16 cellular contexts compared by ENCODE assay signal in the genomic region with DNA sequence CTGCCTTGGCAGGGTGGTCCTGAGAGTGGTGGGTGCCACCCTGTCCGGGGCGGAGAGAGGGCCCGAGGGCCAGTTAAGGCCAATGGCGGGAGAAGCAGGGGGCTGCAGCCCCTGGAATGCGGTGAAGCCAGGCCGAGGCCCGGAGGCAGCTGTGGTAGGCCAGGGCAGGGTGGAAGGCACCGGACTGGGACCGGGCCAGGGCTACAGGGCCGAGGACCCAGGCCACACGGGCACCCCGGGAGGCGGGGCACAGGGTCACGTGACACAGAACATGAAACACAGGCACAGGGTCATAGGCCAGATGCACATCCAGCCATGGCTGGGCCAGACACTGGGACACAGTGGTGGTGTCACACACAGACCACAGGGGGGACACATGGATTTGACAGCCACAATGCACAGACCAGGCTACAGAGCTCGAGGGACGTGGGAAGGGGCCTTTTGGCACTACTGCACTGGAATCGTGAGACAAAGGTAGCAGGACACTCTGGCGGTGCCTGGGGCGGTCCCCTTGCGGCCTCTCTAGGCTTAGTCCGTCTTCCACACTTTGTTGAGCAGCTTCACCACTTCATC. TPM values are rescaled to one million over a fixed set of nuclear protein-coding genes. Genes with fewer than 3 reads are reported as not detected.
A peak's percentile ranks its signal among the peaks of the same experiment; 100 is the strongest.
DNase-seq lines count a peak whose midpoint lies in the region; ATAC-seq, FAIRE-seq and TF ChIP-seq lines count a peak whose summit lies in the region.
"Had no signal": no experiment of that assay in that cellular context is flagged by ENCODE, and none has a peak within 500 bp of the region (broad histone marks: within the 10 kb centered on the region; RNA-seq: fewer than 3 reads in every experiment).

No MANE protein-coding gene starts in this region.

- no peak for FAIRE-seq in GM12891 (lab: Jason Lieb, UNC)
- no peak for FAIRE-seq in HepG2 (lab: Jason Lieb, UNC)
- FAIRE-seq: endothelial cell of umbilical vein had no signal

- peaks cover 65% of the 10 kb centered on the region for H3K4me1 ChIP-seq in HepG2 (ENCODE audit: insufficient read depth, low read length)

- in situ Hi-C loops in HepG2 (cut with HindIII; ENCODE audit: extremely low pct_ligation_motif_present, low pct_unique_long_range_greater_than_20kb): no loop called here

- intact Hi-C loops in HepG2 (cut with micrococcal nuclease; ENCODE audit: unreplicated experiment): loop anchor here (5.0 kb wide), 1 partner anchor 257 kb away; a partner anchor contains a TSS
- intact Hi-C loops in Right ventricle myocardium inferior (cut with DNase I): no loop called here

- TF ChIP-seq CTCF in 22Rv1 (IDR thresholded peaks at IDR 0.05) (no peak), VCaP (conservative IDR thresholded peaks at IDR 0.05) (no peak), HepG2 (CRISPR knock-in tag; IDR thresholded peaks at IDR 0.05) (no peak)

- H3K27me3 ChIP-seq in HepG2 (ENCODE audit: control insufficient read depth in 1 of 2, insufficient read depth in 2 of 2, low read length in 2 of 2): no peaks in the 10 kb centered on the region; a peak in 1 of 5 replicates
- H3K27me3 ChIP-seq: SJSA1 had no signal

- no peak; the same call in 1 of the 2 replicates for TF ChIP-seq POLR2A in GM12891 (IDR thresholded peaks at IDR 0.05; ENCODE audit: low read depth, low read length)
- no peak for TF ChIP-seq POLR2A in HepG2 (IDR thresholded peaks at IDR 0.05; ENCODE audit: insufficient read depth in 1 of 2, low read depth in 2 of 2, low read length in 2 of 2)

- H3K9ac ChIP-seq in HepG2 (ENCODE audit: insufficient read depth, low read depth, low read length): no peak overlapping the region

- no peak overlapping the region for H3K4me3 ChIP-seq in HepG2 (replicated peaks in 1 of 3; ENCODE audit: insufficient read depth in 1 of 3, low read depth in 2 of 3, low read length in 3 of 3)
- H3K4me3 ChIP-seq: SJSA1 had no signal

- CTCF ChIA-PET in HepG2 (lab: Yijun Ruan, JAX; ENCODE audit: low intra/inter-chr PET ratio, low total read pairs): no interaction called here

- H3K79me2 ChIP-seq in HepG2 (ENCODE audit: insufficient read depth, low read length): peaks cover 41% of the 10 kb centered on the region

- peaks cover 3 to 15% of the 10 kb centered on the region in 2 experiments; a peak in 3 of 5 replicates for H3K36me3 ChIP-seq in HepG2 (replicated peaks in 1 of 2; ENCODE audit: control insufficient read depth in 1 of 2, insufficient read depth in 2 of 2, low read length in 2 of 2)

- ATAC-seq in HepG2: no peak
- no peak for ATAC-seq in HG03460 (IDR thresholded peaks at IDR 0.05; ENCODE audit: unreplicated experiment)
- ATAC-seq in GM21515 (IDR thresholded peaks at IDR 0.05; ENCODE audit: unreplicated experiment): no peak
- ATAC-seq in GM18511 (IDR thresholded peaks at IDR 0.05; ENCODE audit: unreplicated experiment): no peak
- ATAC-seq in Right ventricle myocardium inferior: no peak

- H4K20me1 ChIP-seq in HepG2 (ENCODE audit: insufficient read depth, low read length): peaks cover 29% of the 10 kb centered on the region

- WGBS in HepG2 (ENCODE audit: low lambda C conversion rate): 87% methylated on average over 3 of the region's 21 CpGs

- DNase-seq in GM12891 (ENCODE audit: insufficient read length, low spot score): no peak
- DNase-seq in HepG2 (ENCODE audit: low spot score): no peak
- no peak for DNase-seq in Right ventricle myocardium inferior (ENCODE audit: missing footprints)
- DNase-seq: activated CD4-positive, alpha-beta T cell treated with anti-CD3 and anti-CD28 coated beads, Interleukin-2, amount 10 ng/mL, durations not matched to agents 7 days and 5 days; anterior cingulate cortex; C1 segment of cervical spinal cord; mammary epithelial cell; retina had no signal

- H3K4me2 ChIP-seq in HepG2 (ENCODE audit: low read depth, low read length): no peak overlapping the region; the same call in 1 of the 2 replicates

- H3K9me3 ChIP-seq in HepG2 (ENCODE audit: low read length): no peaks in the 10 kb centered on the region

- POLR2A ChIA-PET in HepG2 (lab: Yijun Ruan, JAX): no interaction called here

- H3K27ac ChIP-seq in 22Rv1: peak overlapping the region; percentile 93
- 0 out of 2 replicates have a peak overlapping the region, but pooled peaks have one; percentile 95 for H3K27ac ChIP-seq in VCaP
- H3K27ac ChIP-seq in HepG2 (ENCODE audit: extremely low read length, insufficient read depth, low read length): peak overlapping the region; percentile 80
- H3K27ac ChIP-seq: SJSA1 had no signal

- TF ChIP-seq RAD21 in HepG2 (CRISPR knock-in tag; IDR thresholded peaks at IDR 0.05): no peak

- H2AFZ ChIP-seq in HepG2 (ENCODE audit: low read length): no peak overlapping the region

- BruUV-seq in HepG2 (replicated peaks; lab: Mats Ljungman, UMichigan): no TSS peak

- TF ChIP-seq EP300 in HepG2 (IDR thresholded peaks at IDR 0.05; ENCODE audit: low read depth in 2 of 2, low read length in 2 of 2) (no peak), HepG2 (CRISPR knock-in tag; IDR thresholded peaks at IDR 0.05; ENCODE audit: borderline replicate concordance) (no peak)

RNA-seq across cellular contexts. Expression of a gene that starts 2.8 kb away (rescaled TPM):
- polyA plus RNA-seq in GM12891 (2012; ENCODE audit: low read depth, missing spikeins): 43.7 TPM
- 118 and 161 TPM in 2 replicates for total RNA-seq in HepG2 (2016; rRNA removed; fragmentation: Illumina TruSeq; extraction: Trizol)
- total RNA-seq in HepG2 (2016; cell fraction: cytosol; rRNA removed; fragmentation: Illumina TruSeq; extraction: Trizol; ENCODE audit: low read depth): 121 and 136 TPM in 2 replicates
- total RNA-seq in HepG2 (2016; cell fraction: insoluble cytoplasmic fraction; rRNA removed; fragmentation: Illumina TruSeq; extraction: Trizol): 107 and 161 TPM in 2 replicates
- 173 and 190 TPM in 2 replicates for total RNA-seq in HepG2 (2016; cell fraction: membrane; rRNA removed; fragmentation: Illumina TruSeq; extraction: Trizol)
- 74.9 and 92.0 TPM in 2 replicates for total RNA-seq in HepG2 (2016; cell fraction: nucleus; rRNA removed; fragmentation: Illumina TruSeq; extraction: Trizol)
- polyA plus RNA-seq in HepG2 (2011; rRNA removed): 49.4 and 57.3 TPM in 2 replicates
- polyA plus RNA-seq in HepG2 (2011; cell fraction: cytosol; rRNA removed): 57.0 and 78.3 TPM in 2 replicates
- 92.6 and 99.0 TPM in 2 replicates for polyA plus RNA-seq in HepG2 (2011; cell fraction: nucleus; rRNA removed)
- 71.1 and 74.4 TPM in 2 replicates for polyA plus RNA-seq in HepG2 (2012)
- polyA plus RNA-seq in HepG2 (2016; cell fraction: cytosol; fragmentation: Illumina TruSeq; extraction: Trizol; ENCODE audit: low read depth): 165 and 180 TPM in 2 replicates
- 116 and 155 TPM in 2 replicates for polyA plus RNA-seq in HepG2 (2016; cell fraction: insoluble cytoplasmic fraction; fragmentation: Illumina TruSeq; extraction: Trizol; ENCODE audit: low read depth)
- polyA plus RNA-seq in HepG2 (2016; cell fraction: membrane; fragmentation: Illumina TruSeq; extraction: Trizol; ENCODE audit: low read depth): 187 and 190 TPM in 2 replicates
- 160 and 164 TPM in 2 replicates for polyA plus RNA-seq in HepG2 (2016; cell fraction: nucleus; fragmentation: Illumina TruSeq; extraction: Trizol; ENCODE audit: insufficient read depth, low read depth)
- polyA minus RNA-seq in HepG2 (2011; rRNA and poly(A)+ RNA removed; ENCODE audit: low replicate concordance): 31.1 and 76.9 TPM in 2 replicates
- polyA minus RNA-seq in HepG2 (2011; cell fraction: cytosol; rRNA and poly(A)+ RNA removed): 45.0 and 48.0 TPM in 2 replicates
- polyA minus RNA-seq in HepG2 (2011; cell fraction: nucleus; rRNA and poly(A)+ RNA removed): 13.5 and 13.8 TPM in 2 replicates
- 28.7 TPM for total RNA-seq in Right ventricle myocardium inferior

RNA-seq across cellular contexts. Expression of a gene that starts 25.6 kb away (rescaled TPM):
- not detected for polyA plus RNA-seq in GM12891 (2012; ENCODE audit: low read depth, missing spikeins)
- not detected in 2 replicates for total RNA-seq in HepG2 (2016; rRNA removed; fragmentation: Illumina TruSeq; extraction: Trizol)
- total RNA-seq in HepG2 (2016; cell fraction: cytosol; rRNA removed; fragmentation: Illumina TruSeq; extraction: Trizol; ENCODE audit: low read depth): not detected in 2 replicates
- total RNA-seq in HepG2 (2016; cell fraction: insoluble cytoplasmic fraction; rRNA removed; fragmentation: Illumina TruSeq; extraction: Trizol): not detected in 2 replicates
- not detected in 2 replicates for total RNA-seq in HepG2 (2016; cell fraction: membrane; rRNA removed; fragmentation: Illumina TruSeq; extraction: Trizol)
- total RNA-seq in HepG2 (2016; cell fraction: nucleus; rRNA removed; fragmentation: Illumina TruSeq; extraction: Trizol): not detected in 2 replicates
- not detected in 2 replicates for polyA plus RNA-seq in HepG2 (2011; rRNA removed)
- not detected in 2 replicates for polyA plus RNA-seq in HepG2 (2011; cell fraction: cytosol; rRNA removed)
- not detected in 2 replicates for polyA plus RNA-seq in HepG2 (2011; cell fraction: nucleus; rRNA removed)
- not detected in 2 replicates for polyA plus RNA-seq in HepG2 (2012)
- polyA plus RNA-seq in HepG2 (2016; cell fraction: cytosol; fragmentation: Illumina TruSeq; extraction: Trizol; ENCODE audit: low read depth): not detected in 2 replicates
- polyA plus RNA-seq in HepG2 (2016; cell fraction: insoluble cytoplasmic fraction; fragmentation: Illumina TruSeq; extraction: Trizol; ENCODE audit: low read depth): not detected in 2 replicates
- not detected in 2 replicates for polyA plus RNA-seq in HepG2 (2016; cell fraction: membrane; fragmentation: Illumina TruSeq; extraction: Trizol; ENCODE audit: low read depth)
- polyA plus RNA-seq in HepG2 (2016; cell fraction: nucleus; fragmentation: Illumina TruSeq; extraction: Trizol; ENCODE audit: insufficient read depth, low read depth): not detected in 2 replicates
- polyA minus RNA-seq in HepG2 (2011; rRNA and poly(A)+ RNA removed; ENCODE audit: low replicate concordance): not detected in 2 replicates
- not detected in 2 replicates for polyA minus RNA-seq in HepG2 (2011; cell fraction: cytosol; rRNA and poly(A)+ RNA removed)
- polyA minus RNA-seq in HepG2 (2011; cell fraction: nucleus; rRNA and poly(A)+ RNA removed): not detected in 2 replicates
- total RNA-seq in Right ventricle myocardium inferior: not detected
- total RNA-seq: activated CD4-positive, alpha-beta T cell treated with anti-CD3 and anti-CD28 coated beads, Interleukin-2, amount 10 ng/mL, durations not matched to agents 7 days and 5 days; endothelial cell of umbilical vein; mammary epithelial cell; SJSA1 had no signal
- polyA plus RNA-seq: endothelial cell of umbilical vein, mammary epithelial cell, thymus had no signal

RNA-seq across cellular contexts. Expression of a gene that starts 31.2 kb away (rescaled TPM):
- 10.2 TPM for polyA plus RNA-seq in GM12891 (2012; ENCODE audit: low read depth, missing spikeins)
- total RNA-seq in HepG2 (2016; rRNA removed; fragmentation: Illumina TruSeq; extraction: Trizol) (7.6 and 8.9 TPM in 2 replicates), Right ventricle myocardium inferior (8.8 TPM)
- 1.4 and 1.9 TPM in 2 replicates for total RNA-seq in HepG2 (2016; cell fraction: cytosol; rRNA removed; fragmentation: Illumina TruSeq; extraction: Trizol; ENCODE audit: low read depth)
- 7.9 and 8.1 TPM in 2 replicates for total RNA-seq in HepG2 (2016; cell fraction: insoluble cytoplasmic fraction; rRNA removed; fragmentation: Illumina TruSeq; extraction: Trizol)
- total RNA-seq in HepG2 (2016; cell fraction: membrane; rRNA removed; fragmentation: Illumina TruSeq; extraction: Trizol): 4.1 and 4.3 TPM in 2 replicates
- total RNA-seq in HepG2 (2016; cell fraction: nucleus; rRNA removed; fragmentation: Illumina TruSeq; extraction: Trizol): 4.9 and 6.3 TPM in 2 replicates
- polyA plus RNA-seq in HepG2 (2011; rRNA removed): 7.7 and 9.4 TPM in 2 replicates
- 6.7 and 9.6 TPM in 2 replicates for polyA plus RNA-seq in HepG2 (2011; cell fraction: cytosol; rRNA removed)
- polyA plus RNA-seq in HepG2 (2011; cell fraction: nucleus; rRNA removed): 18.1 and 19.0 TPM in 2 replicates
- 6.1 and 7.0 TPM in 2 replicates for polyA plus RNA-seq in HepG2 (2012)
- polyA plus RNA-seq in HepG2 (2016; cell fraction: cytosol; fragmentation: Illumina TruSeq; extraction: Trizol; ENCODE audit: low read depth): 2.1 and 2.6 TPM in 2 replicates
- polyA plus RNA-seq in HepG2 (2016; cell fraction: insoluble cytoplasmic fraction; fragmentation: Illumina TruSeq; extraction: Trizol; ENCODE audit: low read depth): 9.6 and 10.8 TPM in 2 replicates
- 3.7 and 3.8 TPM in 2 replicates for polyA plus RNA-seq in HepG2 (2016; cell fraction: membrane; fragmentation: Illumina TruSeq; extraction: Trizol; ENCODE audit: low read depth)
- 17.9 and 18.0 TPM in 2 replicates for polyA plus RNA-seq in HepG2 (2016; cell fraction: nucleus; fragmentation: Illumina TruSeq; extraction: Trizol; ENCODE audit: insufficient read depth, low read depth)
- polyA minus RNA-seq in HepG2 (2011; rRNA and poly(A)+ RNA removed; ENCODE audit: low replicate concordance): 5.0 and 5.6 TPM in 2 replicates
- 3.7 and 4.4 TPM in 2 replicates for polyA minus RNA-seq in HepG2 (2011; cell fraction: cytosol; rRNA and poly(A)+ RNA removed)
- polyA minus RNA-seq in HepG2 (2011; cell fraction: nucleus; rRNA and poly(A)+ RNA removed): 4.8 and 6.2 TPM in 2 replicates

RNA-seq across cellular contexts. Expression of a gene that starts 44.6 kb away (rescaled TPM):
- polyA plus RNA-seq in GM12891 (2012; ENCODE audit: low read depth, missing spikeins): not detected
- total RNA-seq in HepG2 (2016; rRNA removed; fragmentation: Illumina TruSeq; extraction: Trizol) (not detected in 2 replicates), Right ventricle myocardium inferior (not detected)
- not detected in 2 replicates for total RNA-seq in HepG2 (2016; cell fraction: cytosol; rRNA removed; fragmentation: Illumina TruSeq; extraction: Trizol; ENCODE audit: low read depth)
- not detected in 2 replicates for total RNA-seq in HepG2 (2016; cell fraction: insoluble cytoplasmic fraction; rRNA removed; fragmentation: Illumina TruSeq; extraction: Trizol)
- not detected in 2 replicates for total RNA-seq in HepG2 (2016; cell fraction: membrane; rRNA removed; fragmentation: Illumina TruSeq; extraction: Trizol)
- not detected in 2 replicates for total RNA-seq in HepG2 (2016; cell fraction: nucleus; rRNA removed; fragmentation: Illumina TruSeq; extraction: Trizol)
- polyA plus RNA-seq in HepG2 (2011; rRNA removed): not detected in 2 replicates
- not detected in 2 replicates for polyA plus RNA-seq in HepG2 (2011; cell fraction: cytosol; rRNA removed)
- not detected in 2 replicates for polyA plus RNA-seq in HepG2 (2011; cell fraction: nucleus; rRNA removed)
- polyA plus RNA-seq in HepG2 (2012): not detected in 2 replicates
- not detected in 2 replicates for polyA plus RNA-seq in HepG2 (2016; cell fraction: cytosol; fragmentation: Illumina TruSeq; extraction: Trizol; ENCODE audit: low read depth)
- not detected in 2 replicates for polyA plus RNA-seq in HepG2 (2016; cell fraction: insoluble cytoplasmic fraction; fragmentation: Illumina TruSeq; extraction: Trizol; ENCODE audit: low read depth)
- not detected in 2 replicates for polyA plus RNA-seq in HepG2 (2016; cell fraction: membrane; fragmentation: Illumina TruSeq; extraction: Trizol; ENCODE audit: low read depth)
- not detected in 2 replicates for polyA plus RNA-seq in HepG2 (2016; cell fraction: nucleus; fragmentation: Illumina TruSeq; extraction: Trizol; ENCODE audit: insufficient read depth, low read depth)
- polyA minus RNA-seq in HepG2 (2011; rRNA and poly(A)+ RNA removed; ENCODE audit: low replicate concordance): not detected in 2 replicates
- polyA minus RNA-seq in HepG2 (2011; cell fraction: cytosol; rRNA and poly(A)+ RNA removed): not detected in 2 replicates
- polyA minus RNA-seq in HepG2 (2011; cell fraction: nucleus; rRNA and poly(A)+ RNA removed): not detected in 2 replicates
- total RNA-seq: activated CD4-positive, alpha-beta T cell treated with anti-CD3 and anti-CD28 coated beads, Interleukin-2, amount 10 ng/mL, durations not matched to agents 7 days and 5 days; endothelial cell of umbilical vein; SJSA1 had no signal
- polyA plus RNA-seq: endothelial cell of umbilical vein, mammary epithelial cell had no signal

RNA-seq across cellular contexts. Expression of a gene that starts 53.5 kb away (rescaled TPM):
- 9.9 TPM for polyA plus RNA-seq in GM12891 (2012; ENCODE audit: low read depth, missing spikeins)
- total RNA-seq in HepG2 (2016; rRNA removed; fragmentation: Illumina TruSeq; extraction: Trizol): 13.1 and 35.3 TPM in 2 replicates
- total RNA-seq in HepG2 (2016; cell fraction: cytosol; rRNA removed; fragmentation: Illumina TruSeq; extraction: Trizol; ENCODE audit: low read depth): 3.2 and 3.3 TPM in 2 replicates
- total RNA-seq in HepG2 (2016; cell fraction: insoluble cytoplasmic fraction; rRNA removed; fragmentation: Illumina TruSeq; extraction: Trizol): 11.4 and 34.3 TPM in 2 replicates
- total RNA-seq in HepG2 (2016; cell fraction: membrane; rRNA removed; fragmentation: Illumina TruSeq; extraction: Trizol): 7.2 and 7.5 TPM in 2 replicates
- 34.8 and 37.6 TPM in 2 replicates for total RNA-seq in HepG2 (2016; cell fraction: nucleus; rRNA removed; fragmentation: Illumina TruSeq; extraction: Trizol)
- polyA plus RNA-seq in HepG2 (2011; rRNA removed): 23.1 and 27.6 TPM in 2 replicates
- 25.5 and 27.7 TPM in 2 replicates for polyA plus RNA-seq in HepG2 (2011; cell fraction: cytosol; rRNA removed)
- polyA plus RNA-seq in HepG2 (2011; cell fraction: nucleus; rRNA removed): 29.9 and 34.4 TPM in 2 replicates
- polyA plus RNA-seq in HepG2 (2012): 25.6 and 27.4 TPM in 2 replicates
- 1.5 TPM in 2 replicates for polyA plus RNA-seq in HepG2 (2016; cell fraction: cytosol; fragmentation: Illumina TruSeq; extraction: Trizol; ENCODE audit: low read depth)
- polyA plus RNA-seq in HepG2 (2016; cell fraction: insoluble cytoplasmic fraction; fragmentation: Illumina TruSeq; extraction: Trizol; ENCODE audit: low read depth): 10.5 and 13.9 TPM in 2 replicates
- 3.2 and 3.5 TPM in 2 replicates for polyA plus RNA-seq in HepG2 (2016; cell fraction: membrane; fragmentation: Illumina TruSeq; extraction: Trizol; ENCODE audit: low read depth)
- 46.9 and 47.1 TPM in 2 replicates for polyA plus RNA-seq in HepG2 (2016; cell fraction: nucleus; fragmentation: Illumina TruSeq; extraction: Trizol; ENCODE audit: insufficient read depth, low read depth)
- polyA minus RNA-seq in HepG2 (2011; rRNA and poly(A)+ RNA removed; ENCODE audit: low replicate concordance): 21.9 and 57.1 TPM in 2 replicates
- polyA minus RNA-seq in HepG2 (2011; cell fraction: cytosol; rRNA and poly(A)+ RNA removed): 20.8 and 23.5 TPM in 2 replicates
- polyA minus RNA-seq in HepG2 (2011; cell fraction: nucleus; rRNA and poly(A)+ RNA removed): 18.0 and 21.3 TPM in 2 replicates
- total RNA-seq in Right ventricle myocardium inferior: 29.9 TPM
